ENCODE assay signal across 1 cellular context in the genomic region with DNA sequence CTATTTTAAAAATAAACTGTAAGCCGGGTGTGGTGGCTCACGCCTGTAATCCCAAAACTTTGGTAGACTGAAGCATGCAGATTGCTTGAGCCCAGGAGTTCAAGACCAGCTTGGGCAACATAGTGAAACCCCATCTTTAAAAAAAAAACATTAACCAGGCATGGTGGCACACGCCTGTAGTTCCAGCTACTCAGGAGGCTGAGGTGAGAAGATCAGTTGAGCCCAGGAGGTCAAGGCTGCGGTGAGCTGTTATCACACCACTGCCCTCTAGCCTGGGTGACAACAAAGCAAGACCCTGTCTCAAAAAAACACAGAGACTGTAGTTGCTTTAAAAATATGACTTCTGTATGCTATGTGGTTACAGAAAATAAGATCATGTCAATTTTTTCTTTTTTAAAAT.
TF ChIP-seq lines count a peak whose summit lies in the region.

No MANE protein-coding gene starts in this region.

TF ChIP-seq in HepG2, 621 proteins besides CTCF, POLR2A, EP300 and RAD21:
- TF ChIP-seq, protein P1, sequence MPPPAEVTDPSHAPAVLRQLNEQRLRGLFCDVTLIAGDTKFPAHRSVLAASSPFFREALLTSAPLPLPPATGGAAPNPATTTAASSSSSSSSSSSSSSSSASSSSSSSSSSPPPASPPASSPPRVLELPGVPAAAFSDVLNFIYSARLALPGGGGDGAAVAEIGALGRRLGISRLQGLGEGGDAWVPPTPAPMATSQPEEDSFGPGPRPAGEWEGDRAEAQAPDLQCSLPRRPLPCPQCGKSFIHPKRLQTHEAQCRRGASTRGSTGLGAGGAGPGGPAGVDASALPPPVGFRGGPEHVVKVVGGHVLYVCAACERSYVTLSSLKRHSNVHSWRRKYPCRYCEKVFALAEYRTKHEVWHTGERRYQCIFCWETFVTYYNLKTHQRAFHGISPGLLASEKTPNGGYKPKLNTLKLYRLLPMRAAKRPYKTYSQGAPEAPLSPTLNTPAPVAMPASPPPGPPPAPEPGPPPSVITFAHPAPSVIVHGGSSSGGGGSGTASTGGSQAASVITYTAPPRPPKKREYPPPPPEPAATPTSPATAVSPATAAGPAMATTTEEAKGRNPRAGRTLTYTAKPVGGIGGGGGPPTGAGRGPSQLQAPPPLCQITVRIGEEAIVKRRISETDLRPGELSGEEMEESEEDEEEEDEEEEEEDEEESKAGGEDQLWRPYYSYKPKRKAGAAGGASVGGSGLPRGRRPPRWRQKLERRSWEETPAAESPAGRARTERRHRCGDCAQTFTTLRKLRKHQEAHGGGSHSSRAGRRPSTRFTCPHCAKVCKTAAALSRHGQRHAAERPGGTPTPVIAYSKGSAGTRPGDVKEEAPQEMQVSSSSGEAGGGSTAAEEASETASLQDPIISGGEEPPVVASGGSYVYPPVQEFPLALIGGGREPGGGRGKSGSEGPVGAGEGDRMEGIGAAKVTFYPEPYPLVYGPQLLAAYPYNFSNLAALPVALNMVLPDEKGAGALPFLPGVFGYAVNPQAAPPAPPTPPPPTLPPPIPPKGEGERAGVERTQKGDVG (CRISPR knock-in tag; IDR thresholded peaks at IDR 0.05; ENCODE audit: borderline replicate concordance) = no peak
- TF ChIP-seq ZMYM3 (CRISPR knock-in tag; IDR thresholded peaks at IDR 0.05) = 0 out of 2 replicates have a peak, but pooled peaks have one; percentile 14
- TF ChIP-seq STAG1 (CRISPR knock-in tag; IDR thresholded peaks at IDR 0.05) = 0 out of 2 replicates have a peak, but pooled peaks have one; percentile 8
- TF ChIP-seq NCOA2 (CRISPR knock-in tag; IDR thresholded peaks at IDR 0.05) = 0 out of 2 replicates have a peak, but pooled peaks have one; percentile 23
- TF ChIP-seq THYN1 (CRISPR knock-in tag; IDR thresholded peaks at IDR 0.05; ENCODE audit: borderline replicate concordance, low read depth) = no peak
- TF ChIP-seq ZNF460 (CRISPR knock-in tag; IDR thresholded peaks at IDR 0.05; ENCODE audit: borderline replicate concordance) = peak; percentile 87; the same call in 1 of the 2 replicates
- TF ChIP-seq JUN (CRISPR knock-in tag; IDR thresholded peaks at IDR 0.05) = no peak
- no peak for TF ChIP-seq ZNF674 (CRISPR knock-in tag; IDR thresholded peaks at IDR 0.05; ENCODE audit: low read depth)
- peak; percentile 42 for TF ChIP-seq NR2F6 (IDR thresholded peaks at IDR 0.05)
- TF ChIP-seq NR2F6 (CRISPR knock-in tag; IDR thresholded peaks at IDR 0.05) = peak; percentile 82
- peak; percentile 20 to 48; a peak in 1 of 4 replicates for TF ChIP-seq NR2F1 (CRISPR knock-in tag; IDR thresholded peaks at IDR 0.05)
- no peak for TF ChIP-seq ZNF709 (CRISPR knock-in tag; IDR thresholded peaks at IDR 0.05)
- no peak for TF ChIP-seq DNMT1 (CRISPR knock-in tag; IDR thresholded peaks at IDR 0.05)
- TF ChIP-seq RARA (CRISPR knock-in tag; IDR thresholded peaks at IDR 0.05) = peak; percentile 70
- TF ChIP-seq ZNF382 (CRISPR knock-in tag; IDR thresholded peaks at IDR 0.05; ENCODE audit: borderline replicate concordance) = no peak
- peak; percentile 36; the same call in 1 of the 2 replicates for TF ChIP-seq NR2C2 (CRISPR knock-in tag; IDR thresholded peaks at IDR 0.05; ENCODE audit: borderline replicate concordance)
- TF ChIP-seq HNF4A (CRISPR knock-in tag; IDR thresholded peaks at IDR 0.05) = peak; percentile 20; the same call in 1 of the 2 replicates
- no peak for TF ChIP-seq ZNF274 (CRISPR knock-in tag; IDR thresholded peaks at IDR 0.05)
- TF ChIP-seq, protein P2, sequence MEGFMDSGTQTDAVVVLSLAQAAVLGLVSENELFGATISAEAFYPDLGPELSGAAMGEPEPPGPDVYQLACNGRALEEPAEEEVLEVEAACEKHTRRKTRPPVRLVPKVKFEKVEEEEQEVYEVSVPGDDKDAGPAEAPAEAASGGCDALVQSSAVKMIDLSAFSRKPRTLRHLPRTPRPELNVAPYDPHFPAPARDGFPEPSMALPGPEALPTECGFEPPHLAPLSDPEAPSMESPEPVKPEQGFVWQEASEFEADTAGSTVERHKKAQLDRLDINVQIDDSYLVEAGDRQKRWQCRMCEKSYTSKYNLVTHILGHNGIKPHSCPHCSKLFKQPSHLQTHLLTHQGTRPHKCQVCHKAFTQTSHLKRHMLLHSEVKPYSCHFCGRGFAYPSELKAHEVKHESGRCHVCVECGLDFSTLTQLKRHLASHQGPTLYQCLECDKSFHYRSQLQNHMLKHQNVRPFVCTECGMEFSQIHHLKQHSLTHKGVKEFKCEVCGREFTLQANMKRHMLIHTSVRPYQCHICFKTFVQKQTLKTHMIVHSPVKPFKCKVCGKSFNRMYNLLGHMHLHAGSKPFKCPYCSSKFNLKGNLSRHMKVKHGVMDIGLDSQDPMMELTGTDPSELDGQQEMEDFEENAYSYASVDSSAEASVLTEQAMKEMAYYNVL (CRISPR knock-in tag; IDR thresholded peaks at IDR 0.05; ENCODE audit: borderline replicate concordance) = no peak
- TF ChIP-seq U2AF1 (optimal IDR thresholded peaks at IDR 0.05; ENCODE audit: low read depth, low read length) = no peak
- TF ChIP-seq, protein P3, sequence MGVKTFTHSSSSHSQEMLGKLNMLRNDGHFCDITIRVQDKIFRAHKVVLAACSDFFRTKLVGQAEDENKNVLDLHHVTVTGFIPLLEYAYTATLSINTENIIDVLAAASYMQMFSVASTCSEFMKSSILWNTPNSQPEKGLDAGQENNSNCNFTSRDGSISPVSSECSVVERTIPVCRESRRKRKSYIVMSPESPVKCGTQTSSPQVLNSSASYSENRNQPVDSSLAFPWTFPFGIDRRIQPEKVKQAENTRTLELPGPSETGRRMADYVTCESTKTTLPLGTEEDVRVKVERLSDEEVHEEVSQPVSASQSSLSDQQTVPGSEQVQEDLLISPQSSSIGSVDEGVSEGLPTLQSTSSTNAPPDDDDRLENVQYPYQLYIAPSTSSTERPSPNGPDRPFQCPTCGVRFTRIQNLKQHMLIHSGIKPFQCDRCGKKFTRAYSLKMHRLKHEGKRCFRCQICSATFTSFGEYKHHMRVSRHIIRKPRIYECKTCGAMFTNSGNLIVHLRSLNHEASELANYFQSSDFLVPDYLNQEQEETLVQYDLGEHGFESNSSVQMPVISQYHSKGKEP (CRISPR knock-in tag; IDR thresholded peaks at IDR 0.05) = no peak
- peak; percentile 27; the same call in 1 of the 2 replicates for TF ChIP-seq SAP130 (CRISPR knock-in tag; IDR thresholded peaks at IDR 0.05; ENCODE audit: low read depth)
- TF ChIP-seq, protein P4, sequence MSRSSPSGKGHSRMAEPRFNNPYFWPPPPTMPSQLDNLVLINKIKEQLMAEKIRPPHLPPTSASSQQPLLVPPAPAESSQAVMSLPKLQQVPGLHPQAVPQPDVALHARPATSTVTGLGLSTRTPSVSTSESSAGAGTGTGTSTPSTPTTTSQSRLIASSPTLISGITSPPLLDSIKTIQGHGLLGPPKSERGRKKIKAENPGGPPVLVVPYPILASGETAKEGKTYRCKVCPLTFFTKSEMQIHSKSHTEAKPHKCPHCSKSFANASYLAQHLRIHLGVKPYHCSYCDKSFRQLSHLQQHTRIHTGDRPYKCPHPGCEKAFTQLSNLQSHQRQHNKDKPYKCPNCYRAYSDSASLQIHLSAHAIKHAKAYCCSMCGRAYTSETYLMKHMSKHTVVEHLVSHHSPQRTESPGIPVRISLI (CRISPR knock-in tag; IDR thresholded peaks at IDR 0.05; ENCODE audit: borderline replicate concordance) = peak; percentile 74
- TF ChIP-seq BCL6 (CRISPR knock-in tag; IDR thresholded peaks at IDR 0.05) = no peak
- TF ChIP-seq, protein P5, sequence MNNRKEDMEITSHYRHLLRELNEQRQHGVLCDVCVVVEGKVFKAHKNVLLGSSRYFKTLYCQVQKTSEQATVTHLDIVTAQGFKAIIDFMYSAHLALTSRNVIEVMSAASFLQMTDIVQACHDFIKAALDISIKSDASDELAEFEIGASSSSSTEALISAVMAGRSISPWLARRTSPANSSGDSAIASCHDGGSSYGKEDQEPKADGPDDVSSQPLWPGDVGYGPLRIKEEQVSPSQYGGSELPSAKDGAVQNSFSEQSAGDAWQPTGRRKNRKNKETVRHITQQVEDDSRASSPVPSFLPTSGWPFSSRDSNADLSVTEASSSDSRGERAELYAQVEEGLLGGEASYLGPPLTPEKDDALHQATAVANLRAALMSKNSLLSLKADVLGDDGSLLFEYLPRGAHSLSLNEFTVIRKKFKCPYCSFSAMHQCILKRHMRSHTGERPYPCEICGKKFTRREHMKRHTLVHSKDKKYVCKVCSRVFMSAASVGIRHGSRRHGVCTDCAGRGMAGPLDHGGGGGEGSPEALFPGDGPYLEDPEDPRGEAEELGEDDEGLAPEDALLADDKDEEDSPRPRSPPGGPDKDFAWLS (CRISPR knock-in tag; IDR thresholded peaks at IDR 0.05; ENCODE audit: borderline replicate concordance) = no peak
- TF ChIP-seq, protein P6, sequence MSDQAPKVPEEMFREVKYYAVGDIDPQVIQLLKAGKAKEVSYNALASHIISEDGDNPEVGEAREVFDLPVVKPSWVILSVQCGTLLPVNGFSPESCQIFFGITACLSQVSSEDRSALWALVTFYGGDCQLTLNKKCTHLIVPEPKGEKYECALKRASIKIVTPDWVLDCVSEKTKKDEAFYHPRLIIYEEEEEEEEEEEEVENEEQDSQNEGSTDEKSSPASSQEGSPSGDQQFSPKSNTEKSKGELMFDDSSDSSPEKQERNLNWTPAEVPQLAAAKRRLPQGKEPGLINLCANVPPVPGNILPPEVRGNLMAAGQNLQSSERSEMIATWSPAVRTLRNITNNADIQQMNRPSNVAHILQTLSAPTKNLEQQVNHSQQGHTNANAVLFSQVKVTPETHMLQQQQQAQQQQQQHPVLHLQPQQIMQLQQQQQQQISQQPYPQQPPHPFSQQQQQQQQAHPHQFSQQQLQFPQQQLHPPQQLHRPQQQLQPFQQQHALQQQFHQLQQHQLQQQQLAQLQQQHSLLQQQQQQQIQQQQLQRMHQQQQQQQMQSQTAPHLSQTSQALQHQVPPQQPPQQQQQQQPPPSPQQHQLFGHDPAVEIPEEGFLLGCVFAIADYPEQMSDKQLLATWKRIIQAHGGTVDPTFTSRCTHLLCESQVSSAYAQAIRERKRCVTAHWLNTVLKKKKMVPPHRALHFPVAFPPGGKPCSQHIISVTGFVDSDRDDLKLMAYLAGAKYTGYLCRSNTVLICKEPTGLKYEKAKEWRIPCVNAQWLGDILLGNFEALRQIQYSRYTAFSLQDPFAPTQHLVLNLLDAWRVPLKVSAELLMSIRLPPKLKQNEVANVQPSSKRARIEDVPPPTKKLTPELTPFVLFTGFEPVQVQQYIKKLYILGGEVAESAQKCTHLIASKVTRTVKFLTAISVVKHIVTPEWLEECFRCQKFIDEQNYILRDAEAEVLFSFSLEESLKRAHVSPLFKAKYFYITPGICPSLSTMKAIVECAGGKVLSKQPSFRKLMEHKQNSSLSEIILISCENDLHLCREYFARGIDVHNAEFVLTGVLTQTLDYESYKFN (CRISPR knock-in tag; conservative IDR thresholded peaks at IDR 0.05) = 0 out of 2 replicates have a peak, but pooled peaks have one; percentile 17
